In genomic region chr1:201882665-201883132, GRCh38 we compare ENCODE assay signal across 7 cellular contexts. TPM values are rescaled to one million over a fixed set of nuclear protein-coding genes. Genes with fewer than 3 reads are reported as not detected.
DNase-seq lines count a peak whose midpoint lies in the region; ATAC-seq and TF ChIP-seq lines count a peak whose summit lies in the region.

No MANE protein-coding gene starts in this region.

- POLR2A ChIA-PET in activated B cell treated with CpG ODN at 0.5 μM for 24 hours (lab: Charles Lee), result interaction anchor here (0.6 kb wide), 2 partner anchors 529 to 1579 kb away, joined by 3 to 11 read pairs; no protein-coding TSS in a partner anchor

- peak; percentile 66 to 93 for DNase-seq in HL-60 (ENCODE audit: low read depth in 1 of 2, low spot score in 1 of 2)
- DNase-seq in activated B cell treated with CpG ODN at 0.5 μM for 24 hours, result no peak
- no peak for DNase-seq in right lobe of liver
- DNase-seq in posterior vena cava (ENCODE audit: low spot score), result no peak
- DNase-seq in epidermal melanocyte (ENCODE audit: insufficient read length, low spot score), result no peak

- H3K9me3 ChIP-seq in right lobe of liver, result no peaks in the 10 kb centered on the region

- peaks cover 11% of the 10 kb centered on the region for H3K27me3 Mint-ChIP-seq in activated B cell treated with CpG ODN at 0.5 μM for 24 hours

- intact Hi-C loops in activated B cell treated with CpG ODN at 0.5 μM for 24 hours (cut with micrococcal nuclease) (loop anchor here (5.0 kb wide), 3 partner anchors 55 to 605 kb away; partner anchors contain the start of genes IPO9 and TIMM17A), right lobe of liver (cut with DNase I) (loop anchor here in 1 of 2 donors (10.0 kb wide), 1 partner anchor 242 kb away; the partner anchor contains the start of gene GPR37L1), posterior vena cava (cut with DNase I) (no loop called here)

- peaks cover 28% of the 10 kb centered on the region for H3K4me1 Mint-ChIP-seq in activated B cell treated with CpG ODN at 0.5 μM for 24 hours

- H3K4me3 ChIP-seq in HL-60 (replicated peaks; ENCODE audit: insufficient read depth, low read length) (no peak overlapping the region), right lobe of liver (no peak overlapping the region)

- H3K27ac ChIP-seq in HL-60 (replicated peaks) (peak overlapping the region; percentile 19), right lobe of liver (no peak overlapping the region)

- no peaks in the 10 kb centered on the region for H3K9me3 Mint-ChIP-seq in activated B cell treated with CpG ODN at 0.5 μM for 24 hours

- ATAC-seq in GM18505 (IDR thresholded peaks at IDR 0.05; ENCODE audit: unreplicated experiment) (peak; percentile 54), activated B cell treated with CpG ODN at 0.5 μM for 24 hours (ENCODE audit: low read depth) (peak; percentile 88), right lobe of liver (peak; percentile 22 to 43 (median 29)), HG02852 (IDR thresholded peaks at IDR 0.05; ENCODE audit: unreplicated experiment) (no peak)

- TF ChIP-seq POLR2A in GM18505 (IDR thresholded peaks at IDR 0.05; ENCODE audit: borderline replicate concordance, extremely low read depth, insufficient read depth, insufficient read length) (no peak), right lobe of liver (IDR thresholded peaks at IDR 0.05) (no peak)

- no peaks in the 10 kb centered on the region for H3K36me3 ChIP-seq in right lobe of liver

- TF ChIP-seq CTCF in HL-60 (IDR thresholded peaks at IDR 0.05; ENCODE audit: insufficient read depth, low read length) (peak; percentile 28), activated B cell treated with CpG ODN at 0.5 μM for 24 hours (IDR thresholded peaks at IDR 0.05) (no peak), right lobe of liver (IDR thresholded peaks at IDR 0.05) (no peak)

- H3K4me3 Mint-ChIP-seq in activated B cell treated with CpG ODN at 0.5 μM for 24 hours, result no peak overlapping the region

- 50% methylated on average over 2 of the region's 2 CpGs for WGBS in right lobe of liver (ENCODE audit: insufficient coverage, low coverage, low lambda C conversion rate, missing lambda C conversion rate)

- CTCF ChIA-PET in activated B cell treated with CpG ODN at 0.5 μM for 24 hours (lab: Charles Lee), result interaction anchor here (0.8 to 4.6 kb wide), 3 partner anchors 8 to 90 kb away, joined by 3 to 20 read pairs (median 4); no protein-coding TSS in a partner anchor

- H3K36me3 Mint-ChIP-seq in activated B cell treated with CpG ODN at 0.5 μM for 24 hours (ENCODE audit: low read depth), result no peaks in the 10 kb centered on the region

- peaks cover 0 to 15% (median 0%) of the 10 kb centered on the region in 4 donors for H3K4me1 ChIP-seq in right lobe of liver

- H3K27ac Mint-ChIP-seq in activated B cell treated with CpG ODN at 0.5 μM for 24 hours, result no peak overlapping the region

- H3K27me3 ChIP-seq in HL-60 (ENCODE audit: insufficient read depth, poor library complexity, severe bottlenecking), result peaks cover 8% of the 10 kb centered on the region
- H3K27me3 ChIP-seq in right lobe of liver, result no peaks in the 10 kb centered on the region

RNA-seq across cellular contexts. Expression of gene SHISA4, which starts 6.0 kb away (rescaled TPM):
- 0.24 and 0.35 TPM in 2 replicates for total RNA-seq in activated B cell treated with CpG ODN at 0.5 μM for 24 hours
- 1 to 10 TPM; 2.5 to 8.1 (median 4.8) TPM for total RNA-seq in right lobe of liver
- 10 to 100 TPM; 33.7 to 44.4 TPM for total RNA-seq in posterior vena cava

RNA-seq across cellular contexts. Expression of gene IPO9, which starts 53.7 kb away (rescaled TPM):
- 45.7 and 48.2 TPM in 2 replicates for total RNA-seq in activated B cell treated with CpG ODN at 0.5 μM for 24 hours
- 10 to 100 TPM; 10.3 to 21.7 (median 19.1) TPM for total RNA-seq in right lobe of liver
- total RNA-seq in posterior vena cava, result 10 to 100 TPM; 31.7 to 37.5 TPM

Comparison
In these comparisons a context has a peak if more than half of its experiments do, and no peak if none do; other contexts are left out.
1. DNase-seq: peak in HL-60 (2 of 2); none in activated B cell treated with CpG ODN at 0.5 μM for 24 hours (single experiment), right lobe of liver (0 of 3), posterior vena cava (single experiment) and epidermal melanocyte (single experiment).